Comparison of ENCODE assay signal across 10 cellular contexts in genomic region chr2:101743288-101743687, GRCh38. TPM values are rescaled to one million over a fixed set of nuclear protein-coding genes. Genes with fewer than 3 reads are reported as not detected.
DNase-seq lines count a peak whose midpoint lies in the region; ATAC-seq and TF ChIP-seq lines count a peak whose summit lies in the region.
"Had no signal": no experiment of that assay in that cellular context is flagged by ENCODE, and none has a peak within 500 bp of the region (broad histone marks: within the 10 kb centered on the region; RNA-seq: fewer than 3 reads in every experiment).

No MANE protein-coding gene starts in this region.

- H3K4me3 ChIP-seq in body of pancreas, result no peak overlapping the region

- peaks cover 28% of the 10 kb centered on the region for H3K36me3 Mint-ChIP-seq in activated naive CD4-positive, alpha-beta T cell treated with anti-CD3 and anti-CD28 coated beads, Interleukin-2, amount 10 ng/mL, durations not matched to agents 7 days and 5 days
- H3K36me3 Mint-ChIP-seq in immature natural killer cell, result no peaks in the 10 kb centered on the region

- intact Hi-C loops in body of pancreas (cut with DNase I), result no loop called here

- H3K27ac Mint-ChIP-seq in activated naive CD4-positive, alpha-beta T cell treated with anti-CD3 and anti-CD28 coated beads, Interleukin-2, amount 10 ng/mL, durations not matched to agents 7 days and 5 days, result peak overlapping the region; percentile 20
- peak overlapping the region in 4 of 6 donors; percentile 11 to 90 (median 54) for H3K27ac Mint-ChIP-seq in immature natural killer cell

- no peaks in the 10 kb centered on the region for H3K27me3 Mint-ChIP-seq in activated naive CD4-positive, alpha-beta T cell treated with anti-CD3 and anti-CD28 coated beads, Interleukin-2, amount 10 ng/mL, durations not matched to agents 7 days and 5 days
- H3K27me3 Mint-ChIP-seq in immature natural killer cell (ENCODE audit: low read depth in 3 of 3), result no peaks in the 10 kb centered on the region

- H3K36me3 ChIP-seq in body of pancreas (replicated peaks in 1 of 2; ENCODE audit: insufficient read depth in 1 of 2, low read depth in 2 of 2), result no peaks in the 10 kb centered on the region

- H3K27ac ChIP-seq in body of pancreas (peak overlapping the region in 3 of 4 donors; percentile 11 to 67 (median 15)), temporal lobe (ENCODE audit: low read depth, low read length) (peak overlapping the region; percentile 85)

- TF ChIP-seq POLR2A in body of pancreas (IDR thresholded peaks at IDR 0.05), result no peak

- DNase-seq in activated naive CD4-positive, alpha-beta T cell treated with anti-CD3 and anti-CD28 coated beads, Interleukin-2, amount 10 ng/mL, durations not matched to agents 7 days and 5 days, result no peak
- DNase-seq in activated naive CD4-positive, alpha-beta T cell (lab: John Stamatoyannopoulos, UW), result no peak
- DNase-seq in body of pancreas (no peak), immature natural killer cell (no peak), activated gamma-delta T cell (lab: John Stamatoyannopoulos, UW) (no peak)
- DNase-seq: NCI-H1930, PC-3 had no signal

- 83 to 91% methylated on average over 3 of the region's 3 CpGs for WGBS in body of pancreas, 2 donors

- CTCF ChIA-PET in activated naive CD4-positive, alpha-beta T cell treated with anti-CD3 and anti-CD28 coated beads, Interleukin-2, amount 10 ng/mL, durations not matched to agents 7 days and 5 days (lab: Charles Lee), result no interaction called here

- no peaks in the 10 kb centered on the region for H3K9me3 Mint-ChIP-seq in activated naive CD4-positive, alpha-beta T cell treated with anti-CD3 and anti-CD28 coated beads, Interleukin-2, amount 10 ng/mL, durations not matched to agents 7 days and 5 days
- H3K9me3 Mint-ChIP-seq in immature natural killer cell, result no peaks in the 10 kb centered on the region

- H3K9me3 ChIP-seq in body of pancreas, result no peaks in the 10 kb centered on the region

- H3K4me1 ChIP-seq in body of pancreas, result peaks cover 70% of the 10 kb centered on the region

- no peak overlapping the region for H3K4me3 Mint-ChIP-seq in activated naive CD4-positive, alpha-beta T cell treated with anti-CD3 and anti-CD28 coated beads, Interleukin-2, amount 10 ng/mL, durations not matched to agents 7 days and 5 days
- H3K4me3 Mint-ChIP-seq in immature natural killer cell, result peak overlapping the region in 1 of 5 donors; percentile 14

- ATAC-seq in body of pancreas, result no peak
- ATAC-seq in SK-N-SH treated with all-trans-retinoic acid at 6 μM for 48 hours, result no peak
- ATAC-seq in HG03354 (IDR thresholded peaks at IDR 0.05; ENCODE audit: poor library complexity, severe bottlenecking, unreplicated experiment), result no peak
- ATAC-seq: PC-3 had no signal

- H3K27me3 ChIP-seq in body of pancreas, result no peaks in the 10 kb centered on the region

- peaks cover 68% of the 10 kb centered on the region for H3K4me1 Mint-ChIP-seq in activated naive CD4-positive, alpha-beta T cell treated with anti-CD3 and anti-CD28 coated beads, Interleukin-2, amount 10 ng/mL, durations not matched to agents 7 days and 5 days
- H3K4me1 Mint-ChIP-seq in immature natural killer cell, result peaks cover 57 to 85% of the 10 kb centered on the region in 2 donors

- TF ChIP-seq CTCF in body of pancreas (IDR thresholded peaks at IDR 0.05), result no peak

TF ChIP-seq in SK-N-SH treated with all-trans-retinoic acid at 6 μM for 48 hours, 23 proteins besides CTCF, POLR2A, EP300 and RAD21 (continues in another document):
- TF ChIP-seq TCF4 (CRISPR knock-in tag; IDR thresholded peaks at IDR 0.05; ENCODE audit: borderline replicate concordance), result no peak
- no peak for TF ChIP-seq ZNF8 (CRISPR knock-in tag; IDR thresholded peaks at IDR 0.05)
- no peak for TF ChIP-seq PATZ1 (CRISPR knock-in tag; IDR thresholded peaks at IDR 0.05; ENCODE audit: borderline replicate concordance)
- TF ChIP-seq POU6F1 (CRISPR knock-in tag; IDR thresholded peaks at IDR 0.05; ENCODE audit: borderline replicate concordance, low read depth), result no peak
- TF ChIP-seq TOX (CRISPR knock-in tag; IDR thresholded peaks at IDR 0.05; ENCODE audit: borderline replicate concordance), result no peak
- no peak for TF ChIP-seq ZFP3 (CRISPR knock-in tag; IDR thresholded peaks at IDR 0.05)
- no peak for TF ChIP-seq BACH2 (CRISPR knock-in tag; IDR thresholded peaks at IDR 0.05; ENCODE audit: borderline replicate concordance)
- no peak for TF ChIP-seq SNAI2 (CRISPR knock-in tag; IDR thresholded peaks at IDR 0.05)
- TF ChIP-seq CREB5 (CRISPR knock-in tag; IDR thresholded peaks at IDR 0.05; ENCODE audit: low read depth), result no peak
- TF ChIP-seq CSRNP3 (CRISPR knock-in tag; IDR thresholded peaks at IDR 0.05), result no peak
- no peak for TF ChIP-seq ZC3H10 (CRISPR knock-in tag; IDR thresholded peaks at IDR 0.05)
- TF ChIP-seq ARNTL (CRISPR knock-in tag; IDR thresholded peaks at IDR 0.05; ENCODE audit: borderline replicate concordance, low read depth), result no peak
- no peak for TF ChIP-seq ISL1 (CRISPR knock-in tag; IDR thresholded peaks at IDR 0.05)
- TF ChIP-seq ESRRG (CRISPR knock-in tag; IDR thresholded peaks at IDR 0.05), result no peak

RNA-seq across cellular contexts. Expression of gene MAP4K4, which starts 45.8 kb away (rescaled TPM):
- total RNA-seq in body of pancreas, result 10 to 100 TPM; 22.1 to 25.1 TPM
- 1 to 10 TPM; 2.1 to 4.6 (median 3.4) TPM for polyA plus RNA-seq in immature natural killer cell
- total RNA-seq in temporal lobe, result 169 TPM
